ENCODE assay signal across 19 cellular contexts in the genomic region with DNA sequence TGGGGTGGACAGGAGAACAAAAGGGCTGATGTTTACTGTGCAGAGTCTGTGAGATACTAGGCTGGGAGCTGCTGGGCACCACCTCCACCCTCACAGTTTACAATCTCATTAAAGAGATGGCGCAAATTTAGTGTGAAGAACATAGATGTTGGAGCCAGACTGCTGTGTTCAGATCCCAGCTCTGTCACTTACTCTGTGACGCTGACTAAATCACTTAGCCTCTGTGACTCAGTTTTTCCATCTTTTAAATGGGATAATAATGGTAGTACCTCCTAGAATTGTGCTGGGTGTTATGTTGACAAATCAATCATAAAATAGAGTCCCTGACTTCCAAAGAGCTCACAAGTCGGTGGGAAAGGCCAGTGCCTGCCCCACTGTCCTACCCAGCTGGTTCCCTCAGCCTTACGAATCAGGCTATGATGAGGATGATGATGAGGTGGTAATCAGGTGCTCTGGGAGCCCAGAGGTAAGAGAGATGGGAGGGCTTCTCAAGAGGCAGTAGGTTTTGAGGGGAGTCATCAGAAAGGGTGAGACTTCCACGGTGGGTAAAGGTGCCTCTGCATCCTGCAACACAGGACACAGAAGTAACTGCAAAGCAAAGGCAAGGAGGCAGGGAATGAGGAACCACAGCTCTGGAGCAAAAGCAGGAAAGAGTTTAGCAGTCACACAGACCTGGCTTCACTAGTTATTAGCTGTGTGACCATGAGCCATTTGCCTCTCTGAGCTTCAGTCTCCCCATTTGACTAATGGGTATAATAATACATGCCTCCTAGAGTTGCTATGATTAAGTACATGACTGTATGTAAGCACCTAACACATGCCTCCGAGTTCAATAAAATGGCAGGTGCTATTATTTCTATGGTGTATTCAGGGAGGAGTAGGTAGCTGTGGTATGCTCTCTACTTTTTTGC. TPM values are rescaled to one million over a fixed set of nuclear protein-coding genes. Genes with fewer than 3 reads are reported as not detected.
DNase-seq lines count a peak whose midpoint lies in the region; ATAC-seq and TF ChIP-seq lines count a peak whose summit lies in the region.
"Had no signal": no experiment of that assay in that cellular context is flagged by ENCODE, and none has a peak within 500 bp of the region (broad histone marks: within the 10 kb centered on the region; RNA-seq: fewer than 3 reads in every experiment).

No MANE protein-coding gene starts in this region.

- H2AFZ ChIP-seq in GM23338 (no peak overlapping the region), MM.1S (ENCODE audit: low read length) (no peak overlapping the region)

- peaks cover 82% of the 10 kb centered on the region for H3K4me1 Mint-ChIP-seq in GM23338
- peaks cover 99% of the 10 kb centered on the region for H3K4me1 Mint-ChIP-seq in activated naive CD8-positive, alpha-beta T cell (ENCODE audit: low read depth)
- peaks cover 69 to 100% (median 99%) of the 10 kb centered on the region in 4 donors for H3K4me1 Mint-ChIP-seq in naive thymus-derived CD8-positive, alpha-beta T cell

- no peaks in the 10 kb centered on the region for H3F3A ChIP-seq in GM23338 (replicated peaks; ENCODE audit: low read depth)
- no peaks in the 10 kb centered on the region for H3F3A ChIP-seq in MM.1S (ENCODE audit: insufficient read depth, low read length)

- H3K27me3 ChIP-seq in GM23338 (ENCODE audit: insufficient read depth) (no peaks in the 10 kb centered on the region), MM.1S (replicated peaks; ENCODE audit: insufficient read depth, low read length) (no peaks in the 10 kb centered on the region)
- H3K27me3 ChIP-seq: heart right ventricle, sigmoid colon, thyroid gland had no signal

- H3K9me3 ChIP-seq in MM.1S (replicated peaks; ENCODE audit: insufficient read depth, low read length): no peaks in the 10 kb centered on the region
- H3K9me3 ChIP-seq: heart right ventricle, sigmoid colon, SK-N-SH, thyroid gland had no signal

- H3K9me2 ChIP-seq in GM23338 (ENCODE audit: insufficient read depth): no peaks in the 10 kb centered on the region
- no peaks in the 10 kb centered on the region for H3K9me2 ChIP-seq in MM.1S (replicated peaks; ENCODE audit: insufficient read depth, low read length)
- H3K9me2 ChIP-seq: SK-N-SH had no signal

- H3K27ac ChIP-seq in GM23338 (ENCODE audit: low read depth) (peak overlapping the region; percentile 61; the same call in 1 of the 2 replicates), MM.1S (ENCODE audit: low read length) (no peak overlapping the region)
- H3K27ac ChIP-seq: C4-2B, heart right ventricle, thyroid gland had no signal

- no peak overlapping the region for H3K4me3 ChIP-seq in GM23338
- no peak overlapping the region for H3K4me3 ChIP-seq in MM.1S (ENCODE audit: low read length)
- H3K4me3 ChIP-seq: heart right ventricle, sigmoid colon, thyroid gland had no signal

- H4K20me1 ChIP-seq in GM23338 (replicated peaks; ENCODE audit: insufficient read depth) (peaks cover under 1% of the 10 kb centered on the region; the same call in 1 of the 2 replicates), MM.1S (ENCODE audit: insufficient read depth, low read length) (no peaks in the 10 kb centered on the region)

- H3K36me3 ChIP-seq in GM23338 (ENCODE audit: insufficient read depth) (no peaks in the 10 kb centered on the region), MM.1S (replicated peaks; ENCODE audit: insufficient read depth, low read length) (no peaks in the 10 kb centered on the region)
- H3K36me3 ChIP-seq: sigmoid colon, thyroid gland had no signal

- peaks cover 8% of the 10 kb centered on the region for H3K27me3 Mint-ChIP-seq in GM23338 (ENCODE audit: insufficient read depth, low read depth, poor library complexity)
- H3K27me3 Mint-ChIP-seq in activated naive CD8-positive, alpha-beta T cell: no peaks in the 10 kb centered on the region
- H3K27me3 Mint-ChIP-seq in naive thymus-derived CD8-positive, alpha-beta T cell: no peaks in the 10 kb centered on the region

- no peaks in the 10 kb centered on the region for H3K9me3 Mint-ChIP-seq in GM23338
- H3K9me3 Mint-ChIP-seq in activated naive CD8-positive, alpha-beta T cell (ENCODE audit: low read depth): no peaks in the 10 kb centered on the region
- H3K9me3 Mint-ChIP-seq in naive thymus-derived CD8-positive, alpha-beta T cell: no peaks in the 10 kb centered on the region

- H3K4me3 Mint-ChIP-seq in GM23338: no peak overlapping the region
- H3K4me3 Mint-ChIP-seq in activated naive CD8-positive, alpha-beta T cell: peak overlapping the region; percentile 81
- H3K4me3 Mint-ChIP-seq in naive thymus-derived CD8-positive, alpha-beta T cell: peak overlapping the region in 9 of 10 donors; percentile 5 to 68 (median 37)

- H3K27ac Mint-ChIP-seq in GM23338: peak overlapping the region; percentile 78; the same call in 1 of the 2 replicates
- H3K27ac Mint-ChIP-seq in activated naive CD8-positive, alpha-beta T cell: peak overlapping the region; percentile 98
- H3K27ac Mint-ChIP-seq in naive thymus-derived CD8-positive, alpha-beta T cell: peak overlapping the region; percentile 33 to 92 (median 82)

- TF ChIP-seq CTCF in GM23338 (conservative IDR thresholded peaks at IDR 0.05; ENCODE audit: low read depth in 2 of 2): no peak
- TF ChIP-seq CTCF in MM.1S (IDR thresholded peaks at IDR 0.05; ENCODE audit: low read length): no peak

- H3K36me3 Mint-ChIP-seq in GM23338 (ENCODE audit: low read depth): no peaks in the 10 kb centered on the region
- H3K36me3 Mint-ChIP-seq in activated naive CD8-positive, alpha-beta T cell: peaks cover 39% of the 10 kb centered on the region
- peaks cover 0 to 12% (median 2%) of the 10 kb centered on the region in 3 donors for H3K36me3 Mint-ChIP-seq in naive thymus-derived CD8-positive, alpha-beta T cell

- no peak overlapping the region for H3K9ac ChIP-seq in MM.1S (ENCODE audit: low read length)
- H3K9ac ChIP-seq: SK-N-SH had no signal

- ATAC-seq in GM23338 (no peak), GM21723 (IDR thresholded peaks at IDR 0.05; ENCODE audit: unreplicated experiment) (no peak)
- no peak for ATAC-seq in naive thymus-derived CD8-positive, alpha-beta T cell
- ATAC-seq: heart right ventricle, Panc1 had no signal

- H3K4me1 ChIP-seq in GM23338 (ENCODE audit: insufficient read depth) (peaks cover 67% of the 10 kb centered on the region), MM.1S (ENCODE audit: low read length) (no peaks in the 10 kb centered on the region)

- peak; percentile 41 for DNase-seq in NCI-H748 (lab: John Stamatoyannopoulos, UW; ENCODE audit: unreplicated experiment)
- no peak for DNase-seq in NCI-H748 treated with DMSO at 0.1 percent for 48 hours (lab: John Stamatoyannopoulos, UW)
- no peak for DNase-seq in GM23338 (ENCODE audit: low spot score)
- peak in 1 of 10 donors; percentile 0 for DNase-seq in naive thymus-derived CD8-positive, alpha-beta T cell
- DNase-seq in MM.1S: no peak
- no peak for DNase-seq in dedifferentiated amniotic fluid mesenchymal stem cell (ENCODE audit: extremely low spot score)
- DNase-seq: 8988T, dermis blood vessel endothelial cell, heart right ventricle, kidney glomerular epithelial cell, NCI-H2029 treated with DMSO at 0.1 percent for 48 hours, nucleus accumbens, sigmoid colon, SK-N-SH, thyroid gland had no signal

- H3K4me2 ChIP-seq in GM23338 (no peak overlapping the region; the same call in 1 of the 2 replicates), MM.1S (ENCODE audit: low read depth, low read length) (no peak overlapping the region)
- H3K4me2 ChIP-seq: SK-N-SH had no signal

- H3K79me2 ChIP-seq in GM23338 (replicated peaks; ENCODE audit: insufficient read depth) (peaks cover 99% of the 10 kb centered on the region), MM.1S (ENCODE audit: low read length) (no peaks in the 10 kb centered on the region)

- POLR2A ChIA-PET in naive thymus-derived CD8-positive, alpha-beta T cell (lab: Charles Lee): interaction anchor here (0.8 kb wide), 1 partner anchor 8 kb away, joined by 3 read pairs; no protein-coding TSS in a partner anchor

TF ChIP-seq in GM23338, 12 proteins besides CTCF, POLR2A, EP300 and RAD21 (continues in another document):
- TF ChIP-seq NANOG (IDR thresholded peaks at IDR 0.05; ENCODE audit: borderline replicate concordance): no peak

RNA-seq across cellular contexts. Expression of a gene that starts 8.9 kb away (rescaled TPM):
- 70.8 and 143 TPM in 2 replicates for total RNA-seq in GM23338 (2014; rRNA removed; shearing (Covaris generic))
- polyA plus RNA-seq in GM23338 (2016; fragmentation: Nextera tagmentation; extraction: Ambion mirVana): 46.8 and 54.9 TPM in 2 replicates
- total RNA-seq in naive thymus-derived CD8-positive, alpha-beta T cell: 100 to 1,000 TPM; 521 to 531 TPM
- 100 to 1,000 TPM; 159 to 317 (median 317) TPM for polyA plus RNA-seq in naive thymus-derived CD8-positive, alpha-beta T cell
